In genomic region chr4:153706519-153706918, GRCh38 we compare ENCODE assay signal across 21 cellular contexts. TPM values are rescaled to one million over a fixed set of nuclear protein-coding genes. Genes with fewer than 3 reads are reported as not detected.
A peak's percentile ranks its signal among the peaks of the same experiment; 100 is the strongest.
DNase-seq lines count a peak whose midpoint lies in the region; ATAC-seq and TF ChIP-seq lines count a peak whose summit lies in the region.
"Had no signal": no experiment of that assay in that cellular context is flagged by ENCODE, and none has a peak within 500 bp of the region (broad histone marks: within the 10 kb centered on the region; RNA-seq: fewer than 3 reads in every experiment).

No MANE protein-coding gene starts in this region.

- H4K91ac ChIP-seq in neuronal stem cell (ENCODE audit: low read depth, low read length, poor library complexity) = no peak overlapping the region

- peaks cover 8% of the 10 kb centered on the region for H3K36me3 Mint-ChIP-seq in activated naive CD4-positive, alpha-beta T cell treated with anti-CD3 and anti-CD28 coated beads, Interleukin-2, amount 10 ng/mL, durations not matched to agents 7 days and 5 days
- H3K36me3 Mint-ChIP-seq in activated naive CD4-positive, alpha-beta T cell treated with anti-CD3 and anti-CD28 coated beads for 36 hours (ENCODE audit: low read depth) = no peaks in the 10 kb centered on the region
- no peaks in the 10 kb centered on the region for H3K36me3 Mint-ChIP-seq in stimulated activated effector memory CD8-positive, alpha-beta T cell treated with anti-CD3 and anti-CD28 coated beads, Interleukin-12 subunit alpha, Interleukin-12 subunit beta, amount 100 ng/mL, for 72 hours
- H3K36me3 Mint-ChIP-seq: brain had no signal

- H3K9me3 ChIP-seq in neuronal stem cell (replicated peaks in 1 of 2; ENCODE audit: control insufficient read depth in 2 of 2, insufficient read depth in 1 of 2, low read depth in 1 of 2, low read length in 2 of 2) = peaks cover 0 to 2% of the 10 kb centered on the region in 2 donors
- H3K9me3 ChIP-seq in right cardiac atrium (ENCODE audit: control insufficient read depth, low read length) = no peaks in the 10 kb centered on the region
- H3K9me3 ChIP-seq: A549, heart left ventricle, transverse colon had no signal

- no peak overlapping the region for H2BK5ac ChIP-seq in neuronal stem cell (ENCODE audit: low read length)

- no peak overlapping the region for H4K8ac ChIP-seq in neuronal stem cell (ENCODE audit: low read depth, low read length)

- H3K4me2 ChIP-seq in neuronal stem cell (ENCODE audit: insufficient read depth, low read length, poor library complexity, severe bottlenecking) = no peak overlapping the region
- H3K4me2 ChIP-seq: A549 had no signal

- H3K14ac ChIP-seq in neuronal stem cell (ENCODE audit: low read length) = no peak overlapping the region

- no peak overlapping the region for H3K23ac ChIP-seq in neuronal stem cell (ENCODE audit: low read depth, low read length, poor library complexity)

- intact Hi-C loops in activated naive CD4-positive, alpha-beta T cell treated with anti-CD3 and anti-CD28 coated beads for 36 hours (cut with micrococcal nuclease) = no loop called here
- intact Hi-C loops in right cardiac atrium (cut with DNase I) = no loop called here

- no peak overlapping the region for H3K4ac ChIP-seq in neuronal stem cell (ENCODE audit: low read length)

- no peak overlapping the region for H2BK12ac ChIP-seq in neuronal stem cell (ENCODE audit: low read length)

- H2AK5ac ChIP-seq in neuronal stem cell (ENCODE audit: low read depth, low read length) = no peak overlapping the region

- no peak overlapping the region for H2BK120ac ChIP-seq in neuronal stem cell (ENCODE audit: low read depth, low read length)

- no peak overlapping the region for H3K9ac ChIP-seq in neuronal stem cell (ENCODE audit: low read depth, low read length, poor library complexity)

- TF ChIP-seq CTCF in HL-60 (IDR thresholded peaks at IDR 0.05; ENCODE audit: insufficient read depth, low read length) = no peak

- H3K27ac ChIP-seq in HL-60 (replicated peaks) (peak overlapping the region; percentile 58), neuronal stem cell (replicated peaks; ENCODE audit: low read length) (no peak overlapping the region), right cardiac atrium (ENCODE audit: low read length) (no peak overlapping the region)
- H3K27ac ChIP-seq: A549, transverse colon had no signal

- CTCF ChIA-PET in activated naive CD4-positive, alpha-beta T cell treated with anti-CD3 and anti-CD28 coated beads, Interleukin-2, amount 10 ng/mL, durations not matched to agents 7 days and 5 days (lab: Charles Lee) = interaction anchor here (1.4 to 1.5 kb wide), 2 partner anchors 51 to 57 kb away, joined by 4 read pairs; no protein-coding TSS in a partner anchor
- CTCF ChIA-PET in activated naive CD4-positive, alpha-beta T cell treated with anti-CD3 and anti-CD28 coated beads for 36 hours (lab: Charles Lee) = interaction anchor here (1.4 to 1.5 kb wide), 2 partner anchors 44 to 273 kb away, joined by 3 to 6 read pairs; no protein-coding TSS in a partner anchor

- peaks cover 0 to 4% of the 10 kb centered on the region in 2 donors for H3K4me1 ChIP-seq in neuronal stem cell (ENCODE audit: control insufficient read depth in 2 of 2, insufficient read depth in 1 of 2, low read depth in 1 of 2, low read length in 2 of 2)
- H3K4me1 ChIP-seq in right cardiac atrium (ENCODE audit: control insufficient read depth, insufficient read depth, low read length) = no peaks in the 10 kb centered on the region
- H3K4me1 ChIP-seq: A549, transverse colon had no signal

- no peak overlapping the region for H2AFZ ChIP-seq in neuronal stem cell (ENCODE audit: low read length)

- no peaks in the 10 kb centered on the region for H3K79me1 ChIP-seq in neuronal stem cell (ENCODE audit: low read depth, low read length)

- H3K36me3 ChIP-seq in neuronal stem cell (replicated peaks in 1 of 2; ENCODE audit: control insufficient read depth in 2 of 2, insufficient read depth in 2 of 2, low read length in 2 of 2) = peaks cover 0 to 3% of the 10 kb centered on the region in 2 donors
- H3K36me3 ChIP-seq: transverse colon had no signal

- no peak overlapping the region for H3K18ac ChIP-seq in neuronal stem cell (ENCODE audit: low read length)

- H3K27me3 Mint-ChIP-seq in activated naive CD4-positive, alpha-beta T cell treated with anti-CD3 and anti-CD28 coated beads, Interleukin-2, amount 10 ng/mL, durations not matched to agents 7 days and 5 days = no peaks in the 10 kb centered on the region
- H3K27me3 Mint-ChIP-seq in activated naive CD4-positive, alpha-beta T cell treated with anti-CD3 and anti-CD28 coated beads for 36 hours (ENCODE audit: low read depth) = no peaks in the 10 kb centered on the region

- H3K27me3 ChIP-seq in HL-60 (ENCODE audit: insufficient read depth, poor library complexity, severe bottlenecking) (no peaks in the 10 kb centered on the region), neuronal stem cell (ENCODE audit: control insufficient read depth in 3 of 3, insufficient read depth in 3 of 3, low read depth in 1 of 3, low read length in 3 of 3) (no peaks in the 10 kb centered on the region), right cardiac atrium (ENCODE audit: control insufficient read depth, insufficient read depth) (no peaks in the 10 kb centered on the region)
- H3K27me3 ChIP-seq: transverse colon had no signal

- peak overlapping the region; percentile 80 for H3K27ac Mint-ChIP-seq in activated naive CD4-positive, alpha-beta T cell treated with anti-CD3 and anti-CD28 coated beads, Interleukin-2, amount 10 ng/mL, durations not matched to agents 7 days and 5 days
- no peak overlapping the region for H3K27ac Mint-ChIP-seq in activated naive CD4-positive, alpha-beta T cell treated with anti-CD3 and anti-CD28 coated beads for 36 hours
- H3K27ac Mint-ChIP-seq in stimulated activated effector memory CD8-positive, alpha-beta T cell treated with anti-CD3 and anti-CD28 coated beads, Interleukin-12 subunit alpha, Interleukin-12 subunit beta, amount 100 ng/mL, for 72 hours = no peak overlapping the region
- H3K27ac Mint-ChIP-seq: brain, nephron progenitor cell had no signal

- H3K4me1 Mint-ChIP-seq in activated naive CD4-positive, alpha-beta T cell treated with anti-CD3 and anti-CD28 coated beads, Interleukin-2, amount 10 ng/mL, durations not matched to agents 7 days and 5 days = peaks cover 37% of the 10 kb centered on the region
- peaks cover 11% of the 10 kb centered on the region for H3K4me1 Mint-ChIP-seq in activated naive CD4-positive, alpha-beta T cell treated with anti-CD3 and anti-CD28 coated beads for 36 hours (ENCODE audit: low read depth)
- no peaks in the 10 kb centered on the region for H3K4me1 Mint-ChIP-seq in stimulated activated effector memory CD8-positive, alpha-beta T cell treated with anti-CD3 and anti-CD28 coated beads, Interleukin-12 subunit alpha, Interleukin-12 subunit beta, amount 100 ng/mL, for 72 hours
- H3K4me1 Mint-ChIP-seq: brain, nephron progenitor cell had no signal

- H3K4me3 ChIP-seq in HL-60 (replicated peaks; ENCODE audit: insufficient read depth, low read length) (no peak overlapping the region), neuronal stem cell (ENCODE audit: low read length in 2 of 2) (no peak overlapping the region), right cardiac atrium (ENCODE audit: low read length) (no peak overlapping the region)
- H3K4me3 ChIP-seq: A549, heart left ventricle, transverse colon had no signal

- peaks cover 2% of the 10 kb centered on the region for H3K9me3 Mint-ChIP-seq in activated naive CD4-positive, alpha-beta T cell treated with anti-CD3 and anti-CD28 coated beads, Interleukin-2, amount 10 ng/mL, durations not matched to agents 7 days and 5 days
- no peaks in the 10 kb centered on the region for H3K9me3 Mint-ChIP-seq in activated naive CD4-positive, alpha-beta T cell treated with anti-CD3 and anti-CD28 coated beads for 36 hours
- H3K9me3 Mint-ChIP-seq in stimulated activated effector memory CD8-positive, alpha-beta T cell treated with anti-CD3 and anti-CD28 coated beads, Interleukin-12 subunit alpha, Interleukin-12 subunit beta, amount 100 ng/mL, for 72 hours = no peaks in the 10 kb centered on the region
- H3K9me3 Mint-ChIP-seq: activated T-cell treated with anti-CD3 and anti-CD28 coated beads, Interleukin-2, amount 50 U/mL, for 4 hours; brain; nephron progenitor cell had no signal

- no peak for DNase-seq in activated naive CD4-positive, alpha-beta T cell treated with anti-CD3 and anti-CD28 coated beads, Interleukin-2, amount 10 ng/mL, durations not matched to agents 7 days and 5 days
- no peak for DNase-seq in activated naive CD4-positive, alpha-beta T cell treated with anti-CD3 and anti-CD28 coated beads for 36 hours
- DNase-seq in HL-60 (ENCODE audit: low read depth in 1 of 2, low spot score in 1 of 2) = peak in 1 of 2 experiments; percentile 24
- DNase-seq in stimulated activated effector memory CD8-positive, alpha-beta T cell treated with anti-CD3 and anti-CD28 coated beads, Interleukin-12 subunit alpha, Interleukin-12 subunit beta, amount 100 ng/mL, for 72 hours (ENCODE audit: low spot score in 2 of 2) = no peak
- no peak for DNase-seq in neuronal stem cell (ENCODE audit: low spot score)
- DNase-seq in NCI-H82 treated with DMSO at 0.1 percent for 48 hours (lab: John Stamatoyannopoulos, UW; ENCODE audit: unreplicated experiment) = no peak
- no peak for DNase-seq in right cardiac atrium
- DNase-seq: activated T-cell treated with anti-CD3 and anti-CD28 coated beads, Interleukin-2, amount 50 U/mL, for 4 hours; DMS53; heart left ventricle; nephron progenitor cell; transverse colon had no signal

- no peak overlapping the region for H2BK15ac ChIP-seq in neuronal stem cell (ENCODE audit: low read length)

- ATAC-seq in GM21825 (IDR thresholded peaks at IDR 0.05; ENCODE audit: unreplicated experiment) = peak; percentile 45
- ATAC-seq in stimulated activated effector memory CD8-positive, alpha-beta T cell treated with anti-CD3 and anti-CD28 coated beads, Interleukin-12 subunit alpha, Interleukin-12 subunit beta, amount 100 ng/mL, for 72 hours = peak; percentile 39
- ATAC-seq in right cardiac atrium = no peak
- ATAC-seq: A549; activated T-cell treated with anti-CD3 and anti-CD28 coated beads, Interleukin-2, amount 50 U/mL, for 4 hours; HCT116; heart left ventricle; left lobe of liver; Right ventricle myocardium inferior had no signal

- H3K4me3 Mint-ChIP-seq in activated naive CD4-positive, alpha-beta T cell treated with anti-CD3 and anti-CD28 coated beads, Interleukin-2, amount 10 ng/mL, durations not matched to agents 7 days and 5 days = no peak overlapping the region
- H3K4me3 Mint-ChIP-seq in activated naive CD4-positive, alpha-beta T cell treated with anti-CD3 and anti-CD28 coated beads for 36 hours = no peak overlapping the region
- H3K4me3 Mint-ChIP-seq in stimulated activated effector memory CD8-positive, alpha-beta T cell treated with anti-CD3 and anti-CD28 coated beads, Interleukin-12 subunit alpha, Interleukin-12 subunit beta, amount 100 ng/mL, for 72 hours = no peak overlapping the region
- H3K4me3 Mint-ChIP-seq: activated T-cell treated with anti-CD3 and anti-CD28 coated beads, Interleukin-2, amount 50 U/mL, for 4 hours; brain; nephron progenitor cell had no signal

RNA-seq across cellular contexts. Expression of gene TLR2, which starts 22.4 kb away (rescaled TPM):
- 1 to 10 TPM; 1.5 to 2.6 TPM for total RNA-seq in activated naive CD4-positive, alpha-beta T cell treated with anti-CD3 and anti-CD28 coated beads for 36 hours
- polyA plus RNA-seq in neuronal stem cell (2013, experiment 1 of 2) = 0.29 TPM
- polyA plus RNA-seq in neuronal stem cell (2013, experiment 2 of 2) = 0.28 TPM
- total RNA-seq in right cardiac atrium = 10 to 100 TPM in 2 of 4 donors, 1 to 10 TPM in 2; 3.1 to 15.1 (median 10.2) TPM
- polyA plus RNA-seq in right cardiac atrium = 2.0 TPM

RNA-seq across cellular contexts. Expression of gene RNF175, which starts 53.3 kb away (rescaled TPM):
- 1 to 10 TPM; 1.4 to 1.5 TPM for total RNA-seq in activated naive CD4-positive, alpha-beta T cell treated with anti-CD3 and anti-CD28 coated beads for 36 hours
- polyA plus RNA-seq in neuronal stem cell (2013, experiment 1 of 2) = 22.7 TPM
- polyA plus RNA-seq in neuronal stem cell (2013, experiment 2 of 2) = 22.6 TPM
- total RNA-seq in right cardiac atrium = 10 to 100 TPM in 2 of 4 donors, 1 to 10 TPM in 2; 3.3 to 10.6 (median 9.5) TPM
- polyA plus RNA-seq in right cardiac atrium = 9.1 TPM
- total RNA-seq: endothelial cell of umbilical vein, left lobe of liver, NCI-H460, skeletal muscle tissue had no signal
- polyA plus RNA-seq: A549, endothelial cell of umbilical vein had no signal

Comparison
In these comparisons a context has a peak if more than half of its experiments do, and no peak if none do; other contexts are left out.
1. ATAC-seq: peak in GM21825 (single experiment) and stimulated activated effector memory CD8-positive, alpha-beta T cell treated with anti-CD3 and anti-CD28 coated beads, Interleukin-12 subunit alpha, Interleukin-12 subunit beta, amount 100 ng/mL, for 72 hours (single experiment); none in right cardiac atrium (0 of 2).